18 cellular contexts compared by ENCODE assay signal in the genomic region with DNA sequence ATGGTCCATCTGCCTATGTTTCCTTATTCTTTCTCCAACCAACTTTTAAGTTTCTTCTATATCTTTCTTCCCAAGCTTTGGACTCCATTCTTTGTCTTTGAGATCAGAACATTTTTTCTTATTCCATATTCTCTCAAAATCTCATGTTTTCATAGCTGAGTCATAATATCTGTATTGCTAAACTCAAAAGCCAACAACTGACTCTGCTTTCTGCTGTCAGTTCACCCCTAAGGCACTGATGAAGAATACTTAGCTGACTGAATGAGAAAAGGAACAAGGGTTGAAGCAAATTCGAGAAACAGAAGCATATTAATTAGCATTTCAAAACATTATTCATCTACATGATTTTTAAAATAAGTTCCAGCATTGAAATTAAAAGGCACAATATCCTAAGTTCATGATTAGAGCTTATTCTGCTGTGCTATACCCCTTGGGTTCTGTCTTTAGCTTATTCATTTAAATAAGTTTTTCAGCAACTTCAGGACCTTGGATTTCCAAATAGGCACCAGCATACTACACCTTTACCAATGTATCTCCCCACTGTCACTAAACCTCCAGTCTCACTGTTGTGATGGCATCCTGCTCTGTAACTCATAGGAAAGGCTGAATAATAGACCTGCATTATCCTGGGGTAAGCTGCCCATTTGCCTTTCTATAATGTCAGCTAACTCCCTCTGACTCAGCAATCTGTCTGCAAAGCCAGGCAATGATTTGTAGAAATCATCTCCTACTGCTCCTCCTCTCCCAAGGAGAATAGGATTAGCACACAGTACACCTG. TPM values are rescaled to one million over a fixed set of nuclear protein-coding genes. Genes with fewer than 3 reads are reported as not detected.
"Had no signal": no experiment of that assay in that cellular context is flagged by ENCODE, and none has a peak within 500 bp of the region (broad histone marks: within the 10 kb centered on the region; RNA-seq: fewer than 3 reads in every experiment).

No MANE protein-coding gene starts in this region.

- H3K27me3 ChIP-seq: gastrocnemius medialis, heart left ventricle, neural progenitor cell, ovary, sigmoid colon had no signal

- H3K9me3 ChIP-seq: gastrocnemius medialis, heart left ventricle, ovary, sigmoid colon had no signal

- ATAC-seq: gastrocnemius medialis; heart left ventricle; left lobe of liver; stimulated activated effector memory CD8-positive, alpha-beta T cell treated with anti-CD3 and anti-CD28 coated beads, Interleukin-12 subunit alpha, Interleukin-12 subunit beta, amount 100 ng/mL, for 72 hours had no signal

- H3K27ac Mint-ChIP-seq: activated CD4-positive, alpha-beta T cell treated with anti-CD3 and anti-CD28 coated beads, Interleukin-2, amount 10 ng/mL, durations not matched to agents 7 days and 5 days; activated T-helper 1 cell treated with anti-CD3 and anti-CD28 coated beads, Interleukin-12 subunit alpha, Interleukin-12 subunit beta, Interleukin-2, Interleukin-4 antibody, amounts not matched to agents 30 ng/mL and 10 ng/mL and 1 ng/mL, durations not matched to agents 14 hours and 24 hours and 36 hours; neural progenitor cell; stimulated activated effector memory CD8-positive, alpha-beta T cell treated with anti-CD3 and anti-CD28 coated beads, Interleukin-12 subunit alpha, Interleukin-12 subunit beta, amount 100 ng/mL, for 72 hours had no signal

- H3K27me3 Mint-ChIP-seq: activated CD4-positive, alpha-beta T cell treated with anti-CD3 and anti-CD28 coated beads, Interleukin-2, amount 10 ng/mL, durations not matched to agents 7 days and 5 days had no signal

- H3K4me1 ChIP-seq: gastrocnemius medialis, heart left ventricle, neural progenitor cell, sigmoid colon had no signal

- FAIRE-seq: endometrium, islet of Langerhans had no signal

- H3K36me3 Mint-ChIP-seq: neural progenitor cell; stimulated activated effector memory CD8-positive, alpha-beta T cell treated with anti-CD3 and anti-CD28 coated beads, Interleukin-12 subunit alpha, Interleukin-12 subunit beta, amount 100 ng/mL, for 72 hours had no signal

- H3K4me2 ChIP-seq: neural progenitor cell had no signal

- H3K27ac ChIP-seq: gastrocnemius medialis, heart left ventricle, neural progenitor cell, ovary, sigmoid colon had no signal

- DNase-seq: activated CD4-positive, alpha-beta T cell treated with anti-CD3 and anti-CD28 coated beads, Interleukin-2, amount 10 ng/mL, durations not matched to agents 7 days and 5 days; activated CD4-positive, CD25-positive, alpha-beta regulatory T cell; activated naive CD4-positive, alpha-beta T cell; aorta; gastrocnemius medialis; heart left ventricle; ovary; sigmoid colon; stimulated activated CD4-positive, alpha-beta T cell treated with anti-CD3 and anti-CD28 coated beads, Interleukin-12 subunit alpha, Interleukin-12 subunit beta, amount 100 ng/mL, for 4 hours; stimulated activated CD4-positive, alpha-beta T cell treated with anti-CD3 and anti-CD28 coated beads, Interleukin-2, amount 100 ng/mL, for 24 hours; SW 1271 had no signal

- H3K36me3 ChIP-seq: gastrocnemius medialis, heart left ventricle, ovary, sigmoid colon had no signal

- H3K4me1 Mint-ChIP-seq: activated CD4-positive, alpha-beta T cell treated with anti-CD3 and anti-CD28 coated beads, Interleukin-2, amount 10 ng/mL, durations not matched to agents 7 days and 5 days; neural progenitor cell; stimulated activated effector memory CD8-positive, alpha-beta T cell treated with anti-CD3 and anti-CD28 coated beads, Interleukin-12 subunit alpha, Interleukin-12 subunit beta, amount 100 ng/mL, for 72 hours had no signal

- H3K9ac ChIP-seq: neural progenitor cell had no signal

- H3K9me3 Mint-ChIP-seq: activated CD4-positive, alpha-beta T cell treated with anti-CD3 and anti-CD28 coated beads, Interleukin-2, amount 10 ng/mL, durations not matched to agents 7 days and 5 days; activated T-helper 1 cell treated with anti-CD3 and anti-CD28 coated beads, Interleukin-12 subunit alpha, Interleukin-12 subunit beta, Interleukin-2, Interleukin-4 antibody, amounts not matched to agents 30 ng/mL and 10 ng/mL and 1 ng/mL, durations not matched to agents 14 hours and 24 hours and 36 hours; neural progenitor cell; stimulated activated effector memory CD8-positive, alpha-beta T cell treated with anti-CD3 and anti-CD28 coated beads, Interleukin-12 subunit alpha, Interleukin-12 subunit beta, amount 100 ng/mL, for 72 hours had no signal

- H3K4me3 Mint-ChIP-seq: activated CD4-positive, alpha-beta T cell treated with anti-CD3 and anti-CD28 coated beads, Interleukin-2, amount 10 ng/mL, durations not matched to agents 7 days and 5 days; activated T-helper 1 cell treated with anti-CD3 and anti-CD28 coated beads, Interleukin-12 subunit alpha, Interleukin-12 subunit beta, Interleukin-2, Interleukin-4 antibody, amounts not matched to agents 30 ng/mL and 10 ng/mL and 1 ng/mL, durations not matched to agents 14 hours and 24 hours and 36 hours; neural progenitor cell; stimulated activated effector memory CD8-positive, alpha-beta T cell treated with anti-CD3 and anti-CD28 coated beads, Interleukin-12 subunit alpha, Interleukin-12 subunit beta, amount 100 ng/mL, for 72 hours had no signal

- H2AFZ ChIP-seq: neural progenitor cell had no signal

- H3K4me3 ChIP-seq: gastrocnemius medialis, heart left ventricle, neural progenitor cell, ovary, sigmoid colon had no signal

RNA-seq across cellular contexts. Expression of gene C5orf46, which starts 49.9 kb away (rescaled TPM):
- polyA plus RNA-seq: fibroblast of lung, ovary, sigmoid colon had no signal
